Comparison of ENCODE assay signal across 13 cellular contexts in genomic region chr21:45248301-45248892, GRCh38. TPM values are rescaled to one million over a fixed set of nuclear protein-coding genes. Genes with fewer than 3 reads are reported as not detected.
DNase-seq lines count a peak whose midpoint lies in the region; ATAC-seq and TF ChIP-seq lines count a peak whose summit lies in the region.
"Had no signal": no experiment of that assay in that cellular context is flagged by ENCODE, and none has a peak within 500 bp of the region (broad histone marks: within the 10 kb centered on the region; RNA-seq: fewer than 3 reads in every experiment).

No MANE protein-coding gene starts in this region.

- H3K4me1 ChIP-seq in heart right ventricle (peaks cover 0 to 10% (median 8%) of the 10 kb centered on the region in 9 donors), uterus (no peaks in the 10 kb centered on the region)
- H3K4me1 ChIP-seq: adrenal gland had no signal

- H3K36me3 Mint-ChIP-seq in mesothelial cell of epicardium, result peaks cover 5% of the 10 kb centered on the region

- H3K4me3 Mint-ChIP-seq in mesothelial cell of epicardium, result peak overlapping the region; percentile 31

- intact Hi-C loops in heart right ventricle (cut with DNase I) (no loop called here), left cardiac atrium (cut with DNase I) (no loop called here), uterus (cut with DNase I; ENCODE audit: low total_unique reads) (no loop called here)

- peaks cover 0 to 13% (median 9%) of the 10 kb centered on the region in 11 donors for H3K9me3 ChIP-seq in heart right ventricle
- H3K9me3 ChIP-seq in uterus, result peaks cover 0 to 4% of the 10 kb centered on the region in 2 donors

- 38 to 42% methylated on average over 13 of the region's 13 CpGs for WGBS in heart right ventricle, 2 donors

- DNase-seq in heart right ventricle, result no peak
- no peak for DNase-seq in left cardiac atrium
- no peak for DNase-seq in cardiac fibroblast (ENCODE audit: low read depth in 2 of 2)
- DNase-seq in mesothelial cell of epicardium (ENCODE audit: low spot score in 2 of 2, unreplicated experiment in 2 of 2), result peak in 1 of 2 experiments; percentile 37
- DNase-seq in uterus, result no peak
- no peak for DNase-seq in NOMO-1 treated with dmso at 0.1 percent for 144 hours (lab: John Stamatoyannopoulos, UW; ENCODE audit: unreplicated experiment)
- no peak for DNase-seq in GF-D8 (lab: John Stamatoyannopoulos, UW)
- DNase-seq: NCI-H2227 treated with DMSO at 0.1 percent for 48 hours; RPMI8226; stimulated activated CD4-positive, alpha-beta T cell treated with anti-CD3 and anti-CD28 coated beads, Interleukin-12 subunit alpha, Interleukin-12 subunit beta, amount 100 ng/mL, for 4 hours had no signal

- no peaks in the 10 kb centered on the region for H3K36me3 ChIP-seq in heart right ventricle
- no peaks in the 10 kb centered on the region for H3K36me3 ChIP-seq in uterus
- H3K36me3 ChIP-seq: BLaER1 had no signal

- H3K9me3 Mint-ChIP-seq in mesothelial cell of epicardium, result peaks cover 23% of the 10 kb centered on the region

- no peak for TF ChIP-seq POLR2A in uterus (IDR thresholded peaks at IDR 0.05)

- TF ChIP-seq CTCF in heart right ventricle (IDR thresholded peaks at IDR 0.05), result no peak
- no peak for TF ChIP-seq CTCF in cardiac fibroblast (IDR thresholded peaks at IDR 0.05; ENCODE audit: low read depth, low read length)
- TF ChIP-seq CTCF in mesothelial cell of epicardium (IDR thresholded peaks at IDR 0.05; ENCODE audit: unreplicated experiment), result no peak
- TF ChIP-seq CTCF in uterus (IDR thresholded peaks at IDR 0.05), result no peak

- H3K27me3 ChIP-seq in heart right ventricle, result peaks cover 0 to 29% (median 13%) of the 10 kb centered on the region in 7 donors
- no peaks in the 10 kb centered on the region for H3K27me3 ChIP-seq in uterus
- H3K27me3 ChIP-seq: adrenal gland, BLaER1 had no signal

- H3K27ac Mint-ChIP-seq in mesothelial cell of epicardium, result no peak overlapping the region

- ATAC-seq in heart right ventricle (peak in 2 of 8 donors; percentile 8 to 11), left cardiac atrium (no peak), GM21447 (IDR thresholded peaks at IDR 0.05; ENCODE audit: unreplicated experiment) (no peak)

- no peak overlapping the region for H3K27ac ChIP-seq in heart right ventricle
- no peak overlapping the region for H3K27ac ChIP-seq in uterus
- H3K27ac ChIP-seq: adrenal gland, BLaER1 had no signal

- H3K4me3 ChIP-seq in heart right ventricle (peak overlapping the region in 7 of 10 donors; percentile 17 to 39 (median 24)), cardiac fibroblast (replicated peaks in 1 of 2; ENCODE audit: low read depth in 2 of 2, low read length in 2 of 2) (peak overlapping the region; percentile 28 to 40), uterus (peak overlapping the region; percentile 4 to 10)
- H3K4me3 ChIP-seq: adrenal gland, BLaER1 had no signal

- peaks cover 9% of the 10 kb centered on the region for H3K27me3 Mint-ChIP-seq in mesothelial cell of epicardium (ENCODE audit: low read depth)

- peaks cover 11% of the 10 kb centered on the region for H3K4me1 Mint-ChIP-seq in mesothelial cell of epicardium

RNA-seq across cellular contexts. Expression of gene POFUT2, which starts 39.3 kb away (rescaled TPM):
- total RNA-seq in heart right ventricle (10 to 100 TPM; 12.7 to 20.4 (median 16.3) TPM), left cardiac atrium (10 to 100 TPM; 18.1 to 20.3 TPM), mesothelial cell of epicardium (62.5 to 64.7 TPM (median 63.4 TPM) in 3 replicates), uterus (10 to 100 TPM in 3 of 4 donors, 1 to 10 TPM in 1; 6.2 to 49.7 (median 24.6) TPM)
- polyA plus RNA-seq in heart right ventricle, result 10 to 100 TPM; 18.9 to 20.6 TPM
